ENCODE assay signal across 17 cellular contexts in genomic region chr18:77341527-77341926, GRCh38.
DNase-seq lines count a peak whose midpoint lies in the region; ATAC-seq and TF ChIP-seq lines count a peak whose summit lies in the region.
"Had no signal": no experiment of that assay in that cellular context is flagged by ENCODE, and none has a peak within 500 bp of the region (broad histone marks: within the 10 kb centered on the region; RNA-seq: fewer than 3 reads in every experiment).

No MANE protein-coding gene starts in this region.

- intact Hi-C loops in left colon (cut with DNase I, micrococcal nuclease) = no loop called here

- ATAC-seq in WTC11 = peak; percentile 57
- no peak for ATAC-seq in left colon
- ATAC-seq in omental fat pad (ENCODE audit: low FRiP score) = no peak
- ATAC-seq in GM21717 (IDR thresholded peaks at IDR 0.05; ENCODE audit: unreplicated experiment) = no peak

- H3K9me3 Mint-ChIP-seq in WTC11 = peaks cover 4% of the 10 kb centered on the region
- H3K9me3 Mint-ChIP-seq: CD4-positive, alpha-beta memory T cell; IgD-negative memory B cell had no signal

- no peaks in the 10 kb centered on the region for H3K4me1 ChIP-seq in mesendoderm (ENCODE audit: control insufficient read depth, low read depth, low read length)
- H3K4me1 ChIP-seq: BLaER1 had no signal

- H3K27me3 Mint-ChIP-seq in WTC11 (ENCODE audit: low read depth) = no peaks in the 10 kb centered on the region; the same call in 1 of the 2 replicates

- H3K56ac ChIP-seq in mesendoderm (ENCODE audit: low read length) = no peak overlapping the region

- H3K79me1 ChIP-seq in mesendoderm (ENCODE audit: low read length) = no peaks in the 10 kb centered on the region

- H3K4me3 ChIP-seq in mesendoderm (ENCODE audit: low read length) = no peak overlapping the region
- H3K4me3 ChIP-seq: BLaER1, GM23248 had no signal

- no peak overlapping the region for H3K23ac ChIP-seq in mesendoderm (ENCODE audit: low read length)

- H3K36me3 ChIP-seq in mesendoderm (ENCODE audit: control insufficient read depth, insufficient read depth, low read length) = no peaks in the 10 kb centered on the region
- H3K36me3 ChIP-seq: BLaER1 had no signal

- peaks cover 28% of the 10 kb centered on the region for H3K4me1 Mint-ChIP-seq in WTC11
- H3K4me1 Mint-ChIP-seq: CD14-positive monocyte; CD4-positive, alpha-beta memory T cell had no signal

- CTCF ChIA-PET in WTC11 (lab: Charles Lee) = interaction anchor here (0.6 to 1.9 kb wide), 7 partner anchors 10 to 350 kb away, joined by 3 to 8 read pairs (median 4); no protein-coding TSS in a partner anchor

- H3K27ac ChIP-seq in mesendoderm (ENCODE audit: low read depth, low read length) = no peak overlapping the region
- H3K27ac ChIP-seq: BLaER1, GM23248 had no signal

- H3K79me2 ChIP-seq in mesendoderm (ENCODE audit: control insufficient read depth, insufficient read depth, low read length) = no peaks in the 10 kb centered on the region

- TF ChIP-seq CTCF in WTC11 (IDR thresholded peaks at IDR 0.05) = no peak
- no peak for TF ChIP-seq CTCF in omental fat pad (IDR thresholded peaks at IDR 0.05)

- no peak overlapping the region for H3K4me3 Mint-ChIP-seq in WTC11
- H3K4me3 Mint-ChIP-seq: CD14-positive monocyte; CD4-positive, alpha-beta memory T cell; IgD-negative memory B cell had no signal

- H3K27ac Mint-ChIP-seq in WTC11 = no peak overlapping the region
- H3K27ac Mint-ChIP-seq: CD14-positive monocyte; CD4-positive, alpha-beta memory T cell; H9; IgD-negative memory B cell had no signal

- 0 out of 2 replicates have a peak, but pooled peaks have one; percentile 2 for TF ChIP-seq RAD21 in Ishikawa (IDR thresholded peaks at IDR 0.05; ENCODE audit: low read depth)

- no peak overlapping the region for H3K4ac ChIP-seq in mesendoderm (ENCODE audit: low read depth, low read length)

- no peak overlapping the region for H2BK15ac ChIP-seq in mesendoderm (replicated peaks; ENCODE audit: low read depth)

- POLR2A ChIA-PET in WTC11 (lab: Charles Lee) = no interaction called here

- no peak overlapping the region for H3K4me2 ChIP-seq in mesendoderm (ENCODE audit: low read length)
- H3K4me2 ChIP-seq: BLaER1 had no signal

- H2BK120ac ChIP-seq in mesendoderm (ENCODE audit: low read depth, low read length) = no peak overlapping the region

- H2AK5ac ChIP-seq in mesendoderm (ENCODE audit: low read length) = no peak overlapping the region

- no peak overlapping the region for H2BK5ac ChIP-seq in mesendoderm (ENCODE audit: low read length)

- peak; percentile 28 for DNase-seq in ELF-1 (ENCODE audit: low read depth, low spot score)
- no peak for DNase-seq in WTC11 (ENCODE audit: low spot score)
- peak; percentile 14 for DNase-seq in mesendoderm
- no peak for DNase-seq in left colon
- no peak for DNase-seq in omental fat pad (ENCODE audit: low spot score)
- DNase-seq: 8988T; Calu3; CD4-positive, alpha-beta memory T cell; DND-41; EL; GM23248; H9 had no signal

- H3K36me3 Mint-ChIP-seq in WTC11 = peaks cover 3% of the 10 kb centered on the region
- H3K36me3 Mint-ChIP-seq: CD14-positive monocyte; CD4-positive, alpha-beta memory T cell; IgD-negative memory B cell had no signal

- WGBS in mesendoderm (ENCODE audit: extremely low coverage, insufficient coverage, low lambda C conversion rate) = no CpG with 5 or more reads among the region's 9 CpGs

- no peak overlapping the region for H4K5ac ChIP-seq in mesendoderm (ENCODE audit: low read length)

- no peak overlapping the region for H3K9ac ChIP-seq in mesendoderm (ENCODE audit: low read length)
- H3K9ac ChIP-seq: BLaER1, GM23248 had no signal

- no peak overlapping the region for H3K18ac ChIP-seq in mesendoderm (ENCODE audit: low read length)

- no peak overlapping the region for H4K8ac ChIP-seq in mesendoderm (ENCODE audit: low read depth, low read length)

- H3K27me3 ChIP-seq in mesendoderm (ENCODE audit: insufficient read depth, low read length, poor library complexity) = no peaks in the 10 kb centered on the region
- H3K27me3 ChIP-seq: BLaER1 had no signal

- TF ChIP-seq EP300 in Ishikawa (IDR thresholded peaks at IDR 0.05; ENCODE audit: borderline replicate concordance) = no peak

TF ChIP-seq in Ishikawa, 13 proteins besides CTCF, POLR2A, EP300 and RAD21 (continues in another document):
- TF ChIP-seq MAX (IDR thresholded peaks at IDR 0.05) = no peak
- no peak for TF ChIP-seq TEAD4 (IDR thresholded peaks at IDR 0.05)
- no peak for TF ChIP-seq EGR1 (IDR thresholded peaks at IDR 0.05)
- TF ChIP-seq YY1 (IDR thresholded peaks at IDR 0.05; ENCODE audit: low read depth) = no peak
- no peak for TF ChIP-seq FOXM1 (IDR thresholded peaks at IDR 0.05; ENCODE audit: borderline replicate concordance, low read depth)
- no peak for TF ChIP-seq ZBTB7A (IDR thresholded peaks at IDR 0.05; ENCODE audit: low read depth)
- TF ChIP-seq NFIC (IDR thresholded peaks at IDR 0.05) = no peak
- TF ChIP-seq TAF1 (IDR thresholded peaks at IDR 0.05; ENCODE audit: low read depth) = no peak
- no peak for TF ChIP-seq REST (IDR thresholded peaks at IDR 0.05; ENCODE audit: low read depth)
- TF ChIP-seq CREB1 (IDR thresholded peaks at IDR 0.05; ENCODE audit: low read depth) = no peak
- no peak for TF ChIP-seq TCF12 (IDR thresholded peaks at IDR 0.05; ENCODE audit: low read depth)

TF ChIP-seq in WTC11, 78 proteins besides CTCF, POLR2A, EP300 and RAD21:
- TF ChIP-seq HMGXB4 (CRISPR knock-in tag; IDR thresholded peaks at IDR 0.05) = no peak
- no peak for TF ChIP-seq ELF4 (CRISPR knock-in tag; IDR thresholded peaks at IDR 0.05; ENCODE audit: low read depth)

Comparison
In these comparisons a context has a peak if more than half of its experiments do, and no peak if none do; other contexts are left out.
1. DNase-seq: peak in ELF-1 (single experiment) and mesendoderm (single experiment); none in WTC11 (single experiment), left colon (0 of 2) and omental fat pad (single experiment).